Comparison of ENCODE assay signal across 9 cellular contexts in genomic region chr1:3771108-3772026, GRCh38. TPM values are rescaled to one million over a fixed set of nuclear protein-coding genes. Genes with fewer than 3 reads are reported as not detected.
DNase-seq lines count a peak whose midpoint lies in the region; TF ChIP-seq lines count a peak whose summit lies in the region.
"Had no signal": no experiment of that assay in that cellular context is flagged by ENCODE, and none has a peak within 500 bp of the region (broad histone marks: within the 10 kb centered on the region; RNA-seq: fewer than 3 reads in every experiment).

No MANE protein-coding gene starts in this region.

- DNase-seq in GM12864 (ENCODE audit: low read depth) (no peak), SK-N-MC (ENCODE audit: low read depth, low spot score) (no peak), foreskin fibroblast (peak in 1 of 2 donors; percentile 33), prostate gland (ENCODE audit: low spot score) (no peak), superior temporal gyrus (ENCODE audit: extremely low spot score) (no peak), cortex of kidney (lab: John Stamatoyannopoulos, UW) (no peak), activated gamma-delta T cell treated with Interleukin-2 at 50 U/mL for 16 hours (no peak)
- no peak for DNase-seq in stimulated activated CD4-positive, alpha-beta T cell treated with anti-CD3 and anti-CD28 coated beads, Interleukin-2, amount 100 ng/mL, for 48 hours

- intact Hi-C loops in prostate gland (cut with DNase I): no loop called here

- H3K4me1 ChIP-seq in prostate gland (replicated peaks): peaks cover 3% of the 10 kb centered on the region

- no peak for TF ChIP-seq POLR2A in prostate gland (IDR thresholded peaks at IDR 0.05)

- peak overlapping the region; percentile 59 for H3K4me3 ChIP-seq in GM12864 (ENCODE audit: low read depth, low read length)
- peak overlapping the region; percentile 75 for H3K4me3 ChIP-seq in SK-N-MC
- H3K4me3 ChIP-seq in foreskin fibroblast (ENCODE audit: low read depth in 1 of 2, low read length in 2 of 2): peak overlapping the region; percentile 47 to 56
- H3K4me3 ChIP-seq in prostate gland: peak overlapping the region; percentile 55 to 58

- H3K9me3 ChIP-seq in SK-N-MC (ENCODE audit: low read depth, low read length): no peaks in the 10 kb centered on the region
- H3K9me3 ChIP-seq in prostate gland: no peaks in the 10 kb centered on the region

- TF ChIP-seq CTCF in GM12864 (IDR thresholded peaks at IDR 0.05; ENCODE audit: low read depth, low read length, missing control alignments): no peak
- TF ChIP-seq CTCF in foreskin fibroblast (IDR thresholded peaks at IDR 0.05; ENCODE audit: low read depth, low read length): no peak
- TF ChIP-seq CTCF in prostate gland (IDR thresholded peaks at IDR 0.05): no peak

- peak overlapping the region; percentile 28 for H3K9ac ChIP-seq in SK-N-MC (ENCODE audit: insufficient read length)

- no peak overlapping the region for H3K27ac ChIP-seq in SK-N-MC
- peak overlapping the region in 1 of 2 donors; percentile 25 for H3K27ac ChIP-seq in prostate gland

- WGBS in prostate gland: 43% methylated on average over 31 of the region's 32 CpGs

- no peaks in the 10 kb centered on the region for H3K36me3 ChIP-seq in SK-N-MC (ENCODE audit: insufficient read depth, low read length)
- no peaks in the 10 kb centered on the region for H3K36me3 ChIP-seq in prostate gland

- no peaks in the 10 kb centered on the region for H3K27me3 ChIP-seq in prostate gland (replicated peaks; ENCODE audit: insufficient read depth)

RNA-seq across cellular contexts. Expression of gene SMIM1, which starts 1.2 kb away (rescaled TPM):
- total RNA-seq in prostate gland: 100 to 1,000 TPM in 1 of 2 donors, 10 to 100 TPM in 1; 17.7 to 148 TPM

RNA-seq across cellular contexts. Expression of gene CCDC27, which starts 19.1 kb away (rescaled TPM):
- under 1 TPM in 1 of 2 donors, not detected in 1; 0.97 TPM for total RNA-seq in prostate gland
- total RNA-seq: lung microvascular endothelial cell had no signal

RNA-seq across cellular contexts. Expression of gene LRRC47, which starts 24.9 kb away (rescaled TPM):
- total RNA-seq in prostate gland: 10 to 100 TPM; 42.4 to 53.8 TPM
